In the genomic region with DNA sequence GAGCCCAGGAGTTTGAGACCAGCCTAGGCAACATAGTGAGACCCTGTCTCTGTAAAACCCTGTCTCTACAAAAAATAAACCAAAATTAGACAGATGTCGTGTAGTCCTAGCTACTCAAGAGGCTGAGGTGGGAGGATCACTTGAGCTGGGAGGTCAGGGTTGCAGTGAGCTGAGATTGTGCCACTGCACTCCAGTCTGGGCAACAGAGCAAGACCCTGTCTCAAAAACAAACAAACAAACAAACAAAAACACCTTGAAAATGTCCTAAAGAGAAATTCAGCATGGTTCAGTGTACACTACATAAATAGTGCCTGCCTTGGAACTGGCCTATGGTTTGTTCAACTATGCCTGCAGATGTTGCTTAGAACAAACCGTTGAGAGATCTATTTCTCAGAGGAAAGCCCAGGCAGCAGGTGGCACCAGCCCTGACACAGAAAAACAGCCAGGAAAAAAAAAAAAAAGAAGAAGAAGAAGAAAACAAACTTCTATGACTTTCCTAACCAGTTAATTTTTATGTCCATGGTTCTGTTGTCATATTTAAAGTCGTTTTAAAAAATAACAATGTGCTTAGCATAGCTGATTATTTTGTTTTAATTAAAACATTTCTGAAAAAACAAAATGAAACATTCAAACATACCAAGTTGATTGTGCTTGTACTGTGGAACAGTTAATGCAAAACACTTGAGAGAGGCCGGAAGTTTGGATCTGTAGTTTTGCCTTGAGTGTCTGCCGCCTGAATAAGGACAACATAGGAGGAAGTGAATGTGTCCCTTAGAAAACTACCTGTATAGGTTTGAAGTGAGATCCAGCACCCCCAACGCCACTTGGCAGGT, we compare ENCODE assay signal across 17 cellular contexts. TPM values are rescaled to one million over a fixed set of nuclear protein-coding genes. Genes with fewer than 3 reads are reported as not detected.
DNase-seq lines count a peak whose midpoint lies in the region; ATAC-seq, FAIRE-seq and TF ChIP-seq lines count a peak whose summit lies in the region.
"Had no signal": no experiment of that assay in that cellular context is flagged by ENCODE, and none has a peak within 500 bp of the region (broad histone marks: within the 10 kb centered on the region; RNA-seq: fewer than 3 reads in every experiment).

No MANE protein-coding gene starts in this region.

- intact Hi-C loops in K562 (cut with micrococcal nuclease), result no loop called here
- intact Hi-C loops in gastrocnemius medialis (cut with DNase I; ENCODE audit: low total_unique reads), result no loop called here
- intact Hi-C loops in activated CD8-positive, alpha-beta T cell treated with anti-CD3 and anti-CD28 coated beads for 36 hours (cut with micrococcal nuclease), result no loop called here

- no peaks in the 10 kb centered on the region for H3K9me1 ChIP-seq in K562 (ENCODE audit: control insufficient read depth, insufficient read depth, low read length)

- H3K4me3 Mint-ChIP-seq in activated CD8-positive, alpha-beta T cell treated with anti-CD3 and anti-CD28 coated beads for 36 hours, result no peak overlapping the region
- no peak overlapping the region for H3K4me3 Mint-ChIP-seq in activated naive CD8-positive, alpha-beta T cell treated with anti-CD3 and anti-CD28 coated beads for 36 hours
- H3K4me3 Mint-ChIP-seq: activated naive CD4-positive, alpha-beta T cell treated with anti-CD3 and anti-CD28 coated beads for 36 hours; naive thymus-derived CD4-positive, alpha-beta T cell; T-helper 1 cell treated with Interleukin-12 subunit alpha and Interleukin-12 subunit beta and Interleukin-4 antibody, amounts not matched to agents 30 μg/mL and 1 μg/mL, for 36 hours had no signal

- TF ChIP-seq CTCF in DOHH2 (IDR thresholded peaks at IDR 0.05; ENCODE audit: low read depth, low read length, poor library complexity, severe bottlenecking) (no peak), K562 (IDR thresholded peaks at IDR 0.05 in 2 of 3, conservative IDR thresholded peaks at IDR 0.05 in 1 of 3; ENCODE audit: insufficient read depth in 2 of 3, low read depth in 1 of 3, low read length in 3 of 3) (no peak), gastrocnemius medialis (IDR thresholded peaks at IDR 0.05 in 4 of 5, conservative IDR thresholded peaks at IDR 0.05 in 1 of 5) (no peak)
- no peak for TF ChIP-seq CTCF in activated CD8-positive, alpha-beta T cell treated with anti-CD3 and anti-CD28 coated beads for 36 hours (IDR thresholded peaks at IDR 0.05)

- peaks cover 43% of the 10 kb centered on the region for H3K27me3 Mint-ChIP-seq in activated CD8-positive, alpha-beta T cell treated with anti-CD3 and anti-CD28 coated beads for 36 hours
- peaks cover 72% of the 10 kb centered on the region for H3K27me3 Mint-ChIP-seq in activated naive CD8-positive, alpha-beta T cell treated with anti-CD3 and anti-CD28 coated beads for 36 hours

- DNase-seq in MV-4-11 (lab: John Stamatoyannopoulos, UW) (peak; percentile 19), K562 (ENCODE audit: extremely low read depth in 1 of 4, low spot score in 3 of 4) (no peak), gastrocnemius medialis (no peak), NCI-H146 (lab: John Stamatoyannopoulos, UW) (no peak), NCI-H1694 (lab: John Stamatoyannopoulos, UW) (no peak)
- no peak for DNase-seq in activated CD8-positive, alpha-beta T cell treated with anti-CD3 and anti-CD28 coated beads for 36 hours
- no peak for DNase-seq in activated naive CD8-positive, alpha-beta T cell treated with anti-CD3 and anti-CD28 coated beads for 36 hours
- DNase-seq: activated CD4-positive, CD25-positive, alpha-beta regulatory T cell treated with anti-CD3 and anti-CD28 coated beads, Interleukin-2, amount 50 U/mL, for 72 hours; activated naive CD4-positive, alpha-beta T cell treated with anti-CD3 and anti-CD28 coated beads for 36 hours; GM23248; naive thymus-derived CD4-positive, alpha-beta T cell; posterior cingulate gyrus had no signal

- H3K9me2 ChIP-seq in DOHH2 (replicated peaks; ENCODE audit: control insufficient read depth, low read length), result no peaks in the 10 kb centered on the region

- CTCF ChIA-PET in K562 (lab: Yijun Ruan, JAX; ENCODE audit: low intra/inter-chr PET ratio), result interaction anchor here (0.6 kb wide), 1 partner anchor 17 kb away, joined by 3 read pairs; a partner anchor contains a TSS
- CTCF ChIA-PET in activated CD8-positive, alpha-beta T cell treated with anti-CD3 and anti-CD28 coated beads for 36 hours (lab: Charles Lee), result interaction anchor here (1.8 to 2.1 kb wide), 2 partner anchors 124 to 167 kb away, joined by 5 to 8 read pairs; no protein-coding TSS in a partner anchor

- no peak for FAIRE-seq in K562 (lab: Jason Lieb, UNC)

- TF ChIP-seq POLR2A in K562 (conservative IDR thresholded peaks at IDR 0.05) (no peak), gastrocnemius medialis (IDR thresholded peaks at IDR 0.05) (no peak)

- H4K20me1 ChIP-seq in DOHH2 (ENCODE audit: control insufficient read depth, insufficient read depth, low read depth, low read length) (no peaks in the 10 kb centered on the region), K562 (replicated peaks; ENCODE audit: control insufficient read depth, insufficient read depth, low read length) (no peaks in the 10 kb centered on the region)

- peaks cover 6% of the 10 kb centered on the region for H3K4me1 Mint-ChIP-seq in activated CD8-positive, alpha-beta T cell treated with anti-CD3 and anti-CD28 coated beads for 36 hours (ENCODE audit: low read depth)
- peaks cover 6% of the 10 kb centered on the region for H3K4me1 Mint-ChIP-seq in activated naive CD8-positive, alpha-beta T cell treated with anti-CD3 and anti-CD28 coated beads for 36 hours

- ATAC-seq in K562 (no peak; the same call in 2 of the 3 replicates), gastrocnemius medialis (peak in 1 of 2 donors; percentile 55)
- no peak for ATAC-seq in activated CD8-positive, alpha-beta T cell treated with anti-CD3 and anti-CD28 coated beads for 36 hours
- ATAC-seq: left lobe of liver; naive thymus-derived CD4-positive, alpha-beta T cell had no signal

- H3K27me3 ChIP-seq in DOHH2 (ENCODE audit: control insufficient read depth, low read length), result peaks cover 6% of the 10 kb centered on the region
- H3K27me3 ChIP-seq in K562 (ENCODE audit: control insufficient read depth in 2 of 2, insufficient read depth in 2 of 2, low read length in 2 of 2), result no peaks in the 10 kb centered on the region
- H3K27me3 ChIP-seq in gastrocnemius medialis, result no peaks in the 10 kb centered on the region

- H3K36me3 Mint-ChIP-seq in activated CD8-positive, alpha-beta T cell treated with anti-CD3 and anti-CD28 coated beads for 36 hours (ENCODE audit: low read depth), result no peaks in the 10 kb centered on the region
- no peaks in the 10 kb centered on the region for H3K36me3 Mint-ChIP-seq in activated naive CD8-positive, alpha-beta T cell treated with anti-CD3 and anti-CD28 coated beads for 36 hours

- in situ Hi-C loops in K562 (cut with MboI) (no loop called here), gastrocnemius medialis (cut with MboI; ENCODE audit: low sequenced_read_pairs in 4 of 4) (loop anchor here in 1 of 4 donors (5.0 kb wide), 1 partner anchor 64 kb away; no protein-coding TSS in a partner anchor)

- H3K4me1 ChIP-seq in DOHH2 (ENCODE audit: control insufficient read depth, low read length), result peaks cover 18% of the 10 kb centered on the region
- peaks cover 16 to 22% of the 10 kb centered on the region in 2 experiments for H3K4me1 ChIP-seq in K562 (replicated peaks in 1 of 2; ENCODE audit: control insufficient read depth in 2 of 2, insufficient read depth in 2 of 2, low read length in 2 of 2)
- peaks cover 28 to 42% of the 10 kb centered on the region in 2 donors for H3K4me1 ChIP-seq in gastrocnemius medialis

- H3K79me2 ChIP-seq in DOHH2 (ENCODE audit: control insufficient read depth, low read length), result no peaks in the 10 kb centered on the region
- no peaks in the 10 kb centered on the region for H3K79me2 ChIP-seq in K562 (ENCODE audit: control insufficient read depth, insufficient read depth, low read length)

- H2AFZ ChIP-seq in K562 (ENCODE audit: low read depth, low read length), result peak overlapping the region; percentile 86
- H2AFZ ChIP-seq: GM23248 had no signal

- no peaks in the 10 kb centered on the region for H3F3A ChIP-seq in DOHH2 (ENCODE audit: control insufficient read depth, insufficient read depth)

- H3K9ac ChIP-seq in K562 (ENCODE audit: insufficient read depth in 1 of 2, low read depth in 2 of 2, low read length in 2 of 2), result peak overlapping the region in 1 of 2 experiments; percentile 38; a peak in 2 of 4 replicates
- H3K9ac ChIP-seq: GM23248 had no signal

- WGBS in K562 (ENCODE audit: insufficient coverage, low coverage, missing lambda C conversion rate), result 50% methylated on average over 6 of the region's 6 CpGs

- TF ChIP-seq EP300 in K562 (IDR thresholded peaks at IDR 0.05; ENCODE audit: low read length), result no peak

- no peak overlapping the region for H3K27ac ChIP-seq in DOHH2 (ENCODE audit: low read depth, low read length)
- peak overlapping the region; percentile 76 for H3K27ac ChIP-seq in K562 (ENCODE audit: extremely low read depth, low read depth, low read length)
- H3K27ac ChIP-seq in gastrocnemius medialis, result peak overlapping the region; percentile 42 to 71 (median 62)
- H3K27ac ChIP-seq: GM23248 had no signal

- BruUV-seq in K562 (replicated peaks; lab: Mats Ljungman, UMichigan), result no TSS peak

- POLR2A ChIA-PET in K562 (lab: Yijun Ruan, JAX), result interaction anchor here (0.6 to 1.7 kb wide), 3 partner anchors 10 to 266 kb away, joined by 3 to 5 read pairs (median 5); no protein-coding TSS in a partner anchor
- POLR2A ChIA-PET in activated CD8-positive, alpha-beta T cell treated with anti-CD3 and anti-CD28 coated beads for 36 hours (lab: Charles Lee), result no interaction called here

- H3K4me2 ChIP-seq in DOHH2 (ENCODE audit: low read length) (peak overlapping the region; percentile 22; the same call in 1 of the 2 replicates), K562 (ENCODE audit: insufficient read depth, low read length) (peak overlapping the region; percentile 66)

- no peak overlapping the region for H3K27ac Mint-ChIP-seq in activated CD8-positive, alpha-beta T cell treated with anti-CD3 and anti-CD28 coated beads for 36 hours
- H3K27ac Mint-ChIP-seq in activated naive CD8-positive, alpha-beta T cell treated with anti-CD3 and anti-CD28 coated beads for 36 hours, result no peak overlapping the region
- H3K27ac Mint-ChIP-seq: activated naive CD4-positive, alpha-beta T cell treated with anti-CD3 and anti-CD28 coated beads for 36 hours; naive thymus-derived CD4-positive, alpha-beta T cell; T-helper 1 cell treated with Interleukin-12 subunit alpha and Interleukin-12 subunit beta and Interleukin-4 antibody, amounts not matched to agents 30 μg/mL and 1 μg/mL, for 36 hours had no signal

- no peaks in the 10 kb centered on the region for H3K9me3 Mint-ChIP-seq in activated CD8-positive, alpha-beta T cell treated with anti-CD3 and anti-CD28 coated beads for 36 hours
- H3K9me3 Mint-ChIP-seq in activated naive CD8-positive, alpha-beta T cell treated with anti-CD3 and anti-CD28 coated beads for 36 hours, result no peaks in the 10 kb centered on the region
- H3K9me3 Mint-ChIP-seq: activated naive CD4-positive, alpha-beta T cell treated with anti-CD3 and anti-CD28 coated beads for 36 hours; naive thymus-derived CD4-positive, alpha-beta T cell; T-helper 1 cell treated with Interleukin-12 subunit alpha and Interleukin-12 subunit beta and Interleukin-4 antibody, amounts not matched to agents 30 μg/mL and 1 μg/mL, for 36 hours had no signal

- H3K9me3 ChIP-seq in DOHH2 (ENCODE audit: control insufficient read depth, insufficient read depth, low read length), result no peaks in the 10 kb centered on the region
- H3K9me3 ChIP-seq in K562 (replicated peaks; ENCODE audit: control insufficient read depth, insufficient read depth, low read depth, low read length), result no peaks in the 10 kb centered on the region
- no peaks in the 10 kb centered on the region for H3K9me3 ChIP-seq in gastrocnemius medialis

- H3K4me3 ChIP-seq in DOHH2 (ENCODE audit: low read length) (no peak overlapping the region), K562 (no peak overlapping the region), gastrocnemius medialis (no peak overlapping the region)
- H3K4me3 ChIP-seq: GM23248 had no signal

- no peak for TF ChIP-seq RAD21 in K562 (CRISPR knock-in tag; conservative IDR thresholded peaks at IDR 0.05 in 1 of 2, IDR thresholded peaks at IDR 0.05 in 1 of 2)

- H3K36me3 ChIP-seq in DOHH2 (ENCODE audit: control insufficient read depth, low read length) (no peaks in the 10 kb centered on the region), K562 (ENCODE audit: control insufficient read depth, insufficient read depth, low read length) (no peaks in the 10 kb centered on the region), gastrocnemius medialis (no peaks in the 10 kb centered on the region)

RNA-seq across cellular contexts. Expression of a gene that starts 5.4 kb away (rescaled TPM):
- 3.6 and 5.0 TPM in 2 replicates for total RNA-seq in K562 (2011; cell fraction: chromatin; rRNA removed; ENCODE audit: low replicate concordance)
- total RNA-seq in K562 (2011; cell fraction: nucleolus; rRNA removed), result 4.2 and 4.5 TPM in 2 replicates
- total RNA-seq in K562 (2011; cell fraction: nucleoplasm; rRNA removed), result 5.6 and 6.4 TPM in 2 replicates
- total RNA-seq in K562 (2014; rRNA removed) (3.8 and 5.1 TPM in 2 replicates), K562 (2014; rRNA removed; fragmentation: Illumina TruSeq; extraction: Trizol) (3.8 and 4.3 TPM in 2 replicates), K562 (2015; rRNA removed; fragmentation: Illumina TruSeq; extraction: Trizol) (5.0 and 6.1 TPM in 2 replicates), K562 (2021) (8.8 and 11.5 TPM in 2 replicates), gastrocnemius medialis (10 to 100 TPM in 3 of 4 donors, 1 to 10 TPM in 1; 7.5 to 35.8 (median 15.4) TPM)
- polyA plus RNA-seq in K562 (2011; rRNA removed) (2.2 and 3.2 TPM in 2 replicates), K562 (2014; fragmentation: Illumina TruSeq; extraction: Trizol) (8.9 and 10.1 TPM in 2 replicates), K562 (2014; fragmentation: Nextera tagmentation; extraction: Ambion mirVana) (1 to 10 TPM in 1 of 2 experiments, under 1 TPM in 1; 0.69 to 1.3 TPM), K562 (2014; rRNA removed) (4.5 and 4.9 TPM in 2 replicates)
- polyA plus RNA-seq in K562 (2011; cell fraction: cytosol; rRNA removed), result 3.2 and 6.4 TPM in 2 replicates
- 1.1 and 3.0 TPM in 2 replicates for polyA plus RNA-seq in K562 (2011; cell fraction: nucleus; rRNA removed)
- 6.8 and 12.0 TPM in 2 replicates for polyA plus RNA-seq in K562 (2012)
- 1.3 and 2.4 TPM in 2 replicates for polyA minus RNA-seq in K562 (2011; rRNA and poly(A)+ RNA removed)
- 2.7 and 4.5 TPM in 2 replicates for polyA minus RNA-seq in K562 (2011; cell fraction: cytosol; rRNA and poly(A)+ RNA removed)
- polyA minus RNA-seq in K562 (2011; cell fraction: nucleus; rRNA and poly(A)+ RNA removed), result 0.33 and 0.54 TPM in 2 replicates
- total RNA-seq in activated CD8-positive, alpha-beta T cell treated with anti-CD3 and anti-CD28 coated beads for 36 hours, result under 1 TPM; 0.11 to 0.43 TPM
- total RNA-seq in activated naive CD8-positive, alpha-beta T cell treated with anti-CD3 and anti-CD28 coated beads for 36 hours, result under 1 TPM; 0.28 to 0.29 TPM
- polyA plus RNA-seq: naive thymus-derived CD4-positive, alpha-beta T cell had no signal

RNA-seq across cellular contexts. Expression of a gene that starts 16.6 kb away (rescaled TPM):
- not detected in 2 replicates for total RNA-seq in K562 (2011; cell fraction: chromatin; rRNA removed; ENCODE audit: low replicate concordance)
- total RNA-seq in K562 (2011; cell fraction: nucleolus; rRNA removed), result not detected in 2 replicates
- not detected in 2 replicates for total RNA-seq in K562 (2011; cell fraction: nucleoplasm; rRNA removed)
- total RNA-seq in K562 (2014; rRNA removed) (not detected in 2 replicates), K562 (2014; rRNA removed; fragmentation: Illumina TruSeq; extraction: Trizol) (not detected in 2 replicates), K562 (2015; rRNA removed; fragmentation: Illumina TruSeq; extraction: Trizol) (not detected in 2 replicates), K562 (2021) (not detected in 2 replicates), gastrocnemius medialis (not detected)
- polyA plus RNA-seq in K562 (2011; rRNA removed) (not detected in 2 replicates), K562 (2014; fragmentation: Illumina TruSeq; extraction: Trizol) (not detected in 2 replicates), K562 (2014; fragmentation: Nextera tagmentation; extraction: Ambion mirVana) (not detected), K562 (2014; rRNA removed) (not detected in 2 replicates)
- not detected in 2 replicates for polyA plus RNA-seq in K562 (2011; cell fraction: cytosol; rRNA removed)
- polyA plus RNA-seq in K562 (2011; cell fraction: nucleus; rRNA removed), result not detected in 2 replicates
- not detected in 2 replicates for polyA plus RNA-seq in K562 (2012)
- polyA minus RNA-seq in K562 (2011; rRNA and poly(A)+ RNA removed), result not detected in 2 replicates
- not detected in 2 replicates for polyA minus RNA-seq in K562 (2011; cell fraction: cytosol; rRNA and poly(A)+ RNA removed)
- polyA minus RNA-seq in K562 (2011; cell fraction: nucleus; rRNA and poly(A)+ RNA removed), result not detected in 2 replicates
- not detected for total RNA-seq in activated CD8-positive, alpha-beta T cell treated with anti-CD3 and anti-CD28 coated beads for 36 hours
- total RNA-seq in activated naive CD8-positive, alpha-beta T cell treated with anti-CD3 and anti-CD28 coated beads for 36 hours, result not detected
- total RNA-seq: activated naive CD4-positive, alpha-beta T cell treated with anti-CD3 and anti-CD28 coated beads for 36 hours; dermis microvascular lymphatic vessel endothelial cell; GM23248; left lobe of liver; naive thymus-derived CD4-positive, alpha-beta T cell; subcutaneous adipose tissue had no signal
- polyA plus RNA-seq: GM23248; naive thymus-derived CD4-positive, alpha-beta T cell had no signal
